ENCODE assay signal across 13 cellular contexts in genomic region chr4:55768291-55768690, GRCh38. TPM values are rescaled to one million over a fixed set of nuclear protein-coding genes. Genes with fewer than 3 reads are reported as not detected.
DNase-seq lines count a peak whose midpoint lies in the region; ATAC-seq, FAIRE-seq and TF ChIP-seq lines count a peak whose summit lies in the region.
"Had no signal": no experiment of that assay in that cellular context is flagged by ENCODE, and none has a peak within 500 bp of the region (broad histone marks: within the 10 kb centered on the region; RNA-seq: fewer than 3 reads in every experiment).

No MANE protein-coding gene starts in this region.

- peak; percentile 58 for ATAC-seq in foreskin keratinocyte

- peak; percentile 92 for FAIRE-seq in urothelium cell line (lab: Jason Lieb, UNC)

- H3K27me3 ChIP-seq in foreskin keratinocyte, result no peaks in the 10 kb centered on the region

- intact Hi-C loops in posterior cingulate gyrus (cut with DNase I), result no loop called here

- DNase-seq in DMS 273 (lab: John Stamatoyannopoulos, UW; ENCODE audit: unreplicated experiment) (peak; percentile 7), DMS 273 treated with DMSO at 0.1 percent for 48 hours (lab: John Stamatoyannopoulos, UW) (no peak), T1000 (lab: John Stamatoyannopoulos, UW) (peak; percentile 73), foreskin keratinocyte (peak; percentile 66 to 74), urothelium cell line (ENCODE audit: low spot score) (peak; percentile 91), DMS53 (lab: John Stamatoyannopoulos, UW) (no peak), posterior cingulate gyrus (no peak)
- DNase-seq in effector CD8-positive, alpha-beta T cell (lab: John Stamatoyannopoulos, UW), result no peak
- DNase-seq: activated CD4-positive, alpha-beta T cell treated with anti-CD3 and anti-CD28 coated beads, Interleukin-2, amount 50 U/mL, for 48 hours; hypothalamus; NCI-H1417; occipital lobe had no signal

- no peak overlapping the region for H3K27ac ChIP-seq in foreskin keratinocyte
- H3K27ac ChIP-seq: 22Rv1 had no signal

- H3K4me1 ChIP-seq in foreskin keratinocyte, result no peaks in the 10 kb centered on the region

- TF ChIP-seq CTCF in foreskin keratinocyte (conservative IDR thresholded peaks at IDR 0.05), result no peak

RNA-seq across cellular contexts. Expression of gene EXOC1L, which starts 51.3 kb away (rescaled TPM):
- not detected in 2 replicates for total RNA-seq in foreskin keratinocyte
- not detected in 2 replicates for polyA plus RNA-seq in foreskin keratinocyte
- total RNA-seq: occipital lobe had no signal

Comparison
In these comparisons a context has a peak if more than half of its experiments do, and no peak if none do; other contexts are left out.
1. DNase-seq: peak in DMS 273 (single experiment), T1000 (single experiment), foreskin keratinocyte (2 of 2) and urothelium cell line (single experiment); none in DMS 273 treated with DMSO at 0.1 percent for 48 hours (single experiment), effector CD8-positive, alpha-beta T cell (single experiment), DMS53 (single experiment) and posterior cingulate gyrus (0 of 10).